12 cellular contexts compared by ENCODE assay signal in genomic region chr16:85152414-85153030, GRCh38. TPM values are rescaled to one million over a fixed set of nuclear protein-coding genes. Genes with fewer than 3 reads are reported as not detected.
A peak's percentile ranks its signal among the peaks of the same experiment; 100 is the strongest.
DNase-seq lines count a peak whose midpoint lies in the region; ATAC-seq, FAIRE-seq and TF ChIP-seq lines count a peak whose summit lies in the region.
"Had no signal": no experiment of that assay in that cellular context is flagged by ENCODE, and none has a peak within 500 bp of the region (broad histone marks: within the 10 kb centered on the region; RNA-seq: fewer than 3 reads in every experiment).

No MANE protein-coding gene starts in this region.

- no peak for ATAC-seq in naive thymus-derived CD8-positive, alpha-beta T cell

- no peaks in the 10 kb centered on the region for H3K9me3 ChIP-seq in BE2C

- no peaks in the 10 kb centered on the region for H3K36me3 ChIP-seq in BE2C

- H3K4me3 ChIP-seq in BE2C (ENCODE audit: low read depth, low read length): no peak overlapping the region

- H3K27me3 ChIP-seq in BE2C: no peaks in the 10 kb centered on the region

- no TSS peak for BruUV-seq in MCF 10A (replicated peaks; lab: Mats Ljungman, UMichigan)

- H3K27ac Mint-ChIP-seq in MCF 10A (ENCODE audit: low read depth, unreplicated experiment) (peak overlapping the region; percentile 20), nephron (peak overlapping the region; percentile 64 to 87 (median 69))
- H3K27ac Mint-ChIP-seq in naive thymus-derived CD8-positive, alpha-beta T cell: peak overlapping the region in 1 of 10 donors; percentile 69
- H3K27ac Mint-ChIP-seq: activated CD4-positive, alpha-beta T cell treated with anti-CD3 and anti-CD28 coated beads, Interleukin-2, amount 10 ng/mL, durations not matched to agents 7 days and 5 days had no signal

- POLR2A ChIA-PET in MCF 10A (lab: Yijun Ruan, JAX): interaction anchor here (0.6 to 1.9 kb wide), 12 partner anchors 14 to 1243 kb away, joined by 3 to 5 read pairs (median 4); partner anchors contain the start of gene GSE1
- POLR2A ChIA-PET in naive thymus-derived CD8-positive, alpha-beta T cell (lab: Charles Lee): no interaction called here

- intact Hi-C loops in MCF 10A (cut with micrococcal nuclease): no loop called here

- H3K4me3 Mint-ChIP-seq in MCF 10A (ENCODE audit: unreplicated experiment) (no peak overlapping the region), nephron (peak overlapping the region in 1 of 3 experiments; percentile 39)
- H3K4me3 Mint-ChIP-seq in naive thymus-derived CD8-positive, alpha-beta T cell: no peak overlapping the region
- H3K4me3 Mint-ChIP-seq: activated CD4-positive, alpha-beta T cell treated with anti-CD3 and anti-CD28 coated beads, Interleukin-2, amount 10 ng/mL, durations not matched to agents 7 days and 5 days had no signal

- DNase-seq in BE2C: peak; percentile 52
- peak; percentile 41 for DNase-seq in NAMALWA (ENCODE audit: low spot score)
- peak; percentile 84 for DNase-seq in MCF 10A (ENCODE audit: unreplicated experiment)
- no peak for DNase-seq in naive thymus-derived CD8-positive, alpha-beta T cell
- DNase-seq in stimulated activated CD4-positive, alpha-beta T cell treated with anti-CD3 and anti-CD28 coated beads, Interleukin-15, amount 100 ng/mL, for 24 hours: no peak
- DNase-seq in effector CD4-positive, alpha-beta T cell: no peak
- no peak for DNase-seq in D721Med (ENCODE audit: insufficient read length, low spot score)
- DNase-seq: activated CD4-positive, alpha-beta T cell treated with anti-CD3 and anti-CD28 coated beads, Interleukin-2, amount 10 ng/mL, durations not matched to agents 7 days and 5 days; DMS79 had no signal

- H3K27me3 Mint-ChIP-seq in MCF 10A (ENCODE audit: insufficient read depth, unreplicated experiment) (peaks cover 13% of the 10 kb centered on the region), nephron (ENCODE audit: low read depth) (peaks cover 7% of the 10 kb centered on the region)
- no peaks in the 10 kb centered on the region for H3K27me3 Mint-ChIP-seq in naive thymus-derived CD8-positive, alpha-beta T cell

- TF ChIP-seq CTCF in BE2C (IDR thresholded peaks at IDR 0.05; ENCODE audit: low read depth, low read length) (no peak), MCF 10A (IDR thresholded peaks at IDR 0.05; ENCODE audit: unreplicated experiment) (no peak), nephron (IDR thresholded peaks at IDR 0.05; ENCODE audit: unreplicated experiment in 3 of 3) (no peak), D721Med (IDR thresholded peaks at IDR 0.05; ENCODE audit: insufficient read depth, missing control alignments) (no peak)

- H3K9me3 Mint-ChIP-seq in MCF 10A (ENCODE audit: unreplicated experiment) (no peaks in the 10 kb centered on the region), nephron (no peaks in the 10 kb centered on the region)
- no peaks in the 10 kb centered on the region for H3K9me3 Mint-ChIP-seq in naive thymus-derived CD8-positive, alpha-beta T cell
- H3K9me3 Mint-ChIP-seq: activated CD4-positive, alpha-beta T cell treated with anti-CD3 and anti-CD28 coated beads, Interleukin-2, amount 10 ng/mL, durations not matched to agents 7 days and 5 days had no signal

- peaks cover 5% of the 10 kb centered on the region for H3K36me3 Mint-ChIP-seq in MCF 10A (ENCODE audit: insufficient read depth, unreplicated experiment)
- H3K36me3 Mint-ChIP-seq in nephron (ENCODE audit: low read depth): no peaks in the 10 kb centered on the region
- H3K36me3 Mint-ChIP-seq in naive thymus-derived CD8-positive, alpha-beta T cell: no peaks in the 10 kb centered on the region

- no peak for FAIRE-seq in D721Med (lab: Jason Lieb, UNC)

- CTCF ChIA-PET in MCF 10A (lab: Yijun Ruan, JAX): interaction anchor here (0.6 to 1.4 kb wide), 4 partner anchors 12 to 92 kb away, joined by 3 to 8 read pairs (median 3); no protein-coding TSS in a partner anchor

- peaks cover 42% of the 10 kb centered on the region for H3K4me1 Mint-ChIP-seq in MCF 10A (ENCODE audit: insufficient read depth, unreplicated experiment)
- H3K4me1 Mint-ChIP-seq in nephron: peaks cover 59% of the 10 kb centered on the region
- peaks cover 8 to 12% (median 10%) of the 10 kb centered on the region in 4 donors for H3K4me1 Mint-ChIP-seq in naive thymus-derived CD8-positive, alpha-beta T cell

- H3K4me1 ChIP-seq in BE2C: peaks cover 33% of the 10 kb centered on the region

RNA-seq across cellular contexts. Expression of gene CIBAR2, which starts 40.2 kb away (rescaled TPM):
- not detected for polyA plus RNA-seq in BE2C (2012; ENCODE audit: insufficient read depth, insufficient read length, low read depth)
- not detected in 2 replicates for total RNA-seq in MCF 10A (2022)
- not detected for total RNA-seq in naive thymus-derived CD8-positive, alpha-beta T cell
- polyA plus RNA-seq in naive thymus-derived CD8-positive, alpha-beta T cell: not detected
- total RNA-seq: activated CD4-positive, alpha-beta T cell treated with anti-CD3 and anti-CD28 coated beads, Interleukin-2, amount 10 ng/mL, durations not matched to agents 7 days and 5 days; endothelial cell of umbilical vein; T-helper 1 cell treated with Interleukin-12 subunit alpha and Interleukin-12 subunit beta and Interleukin-4 antibody, amounts not matched to agents 30 ng/mL and 1 ng/mL, for 36 hours had no signal

Comparison
In these comparisons a context has a peak if more than half of its experiments do, and no peak if none do; other contexts are left out.
1. DNase-seq: peak in BE2C (single experiment), NAMALWA (single experiment) and MCF 10A (single experiment); none in naive thymus-derived CD8-positive, alpha-beta T cell (0 of 10), stimulated activated CD4-positive, alpha-beta T cell treated with anti-CD3 and anti-CD28 coated beads, Interleukin-15, amount 100 ng/mL, for 24 hours (single experiment), effector CD4-positive, alpha-beta T cell (single experiment) and D721Med (single experiment).